Comparison of ENCODE assay signal across 9 cellular contexts in the genomic region with DNA sequence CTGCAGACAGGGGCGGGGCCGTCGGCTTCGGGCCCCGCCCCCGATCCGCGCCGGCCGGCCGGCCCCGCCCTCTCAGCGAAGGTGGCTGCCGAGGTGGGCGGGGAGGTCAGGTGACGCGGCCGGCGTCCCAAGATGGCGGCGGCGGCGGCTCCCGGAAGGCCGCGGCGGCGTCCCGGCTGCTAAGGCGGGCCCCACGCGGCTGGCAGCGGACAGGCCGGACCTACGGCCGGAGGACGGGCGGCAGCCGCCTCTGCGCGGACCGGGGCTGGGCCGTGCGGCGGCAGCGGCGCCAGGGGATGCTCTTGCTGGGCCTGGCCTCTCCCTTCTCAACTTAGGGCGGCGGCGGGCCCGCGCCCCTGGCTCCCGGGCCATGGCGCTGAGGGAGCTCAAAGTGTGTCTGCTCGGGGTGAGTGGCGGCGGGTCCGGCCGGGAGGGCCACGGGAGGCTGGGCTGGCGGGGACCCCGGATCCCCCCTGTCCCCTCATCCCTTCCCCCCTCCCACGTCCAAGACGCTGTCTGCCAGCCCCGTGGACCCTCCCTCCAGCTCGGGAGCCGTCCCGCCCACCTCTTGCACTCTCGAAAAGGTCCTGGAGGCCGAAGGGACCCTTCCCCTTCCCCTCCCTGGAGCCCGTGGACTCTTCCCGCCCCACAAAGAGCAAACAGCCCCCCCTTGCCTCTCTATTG. TPM values are rescaled to one million over a fixed set of nuclear protein-coding genes. Genes with fewer than 3 reads are reported as not detected.
DNase-seq lines count a peak whose midpoint lies in the region; ATAC-seq, FAIRE-seq and TF ChIP-seq lines count a peak whose summit lies in the region.
"Had no signal": no experiment of that assay in that cellular context is flagged by ENCODE, and none has a peak within 500 bp of the region (broad histone marks: within the 10 kb centered on the region; RNA-seq: fewer than 3 reads in every experiment).

A gene with protein sequence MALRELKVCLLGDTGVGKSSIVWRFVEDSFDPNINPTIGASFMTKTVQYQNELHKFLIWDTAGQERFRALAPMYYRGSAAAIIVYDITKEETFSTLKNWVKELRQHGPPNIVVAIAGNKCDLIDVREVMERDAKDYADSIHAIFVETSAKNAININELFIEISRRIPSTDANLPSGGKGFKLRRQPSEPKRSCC (plus strand): TSS at position 109 of the 684 bp plus-strand sequence. CDS start 262 bp downstream, at position 371.

- no peaks in the 10 kb centered on the region for H3K27me3 ChIP-seq in NT2/D1 (ENCODE audit: insufficient read depth, insufficient read length)

- no peak for TF ChIP-seq CTCF in epithelial cell of esophagus (IDR thresholded peaks at IDR 0.05; ENCODE audit: insufficient read depth, low read depth, low read length, missing control alignments)
- TF ChIP-seq CTCF in mucosa of descending colon (IDR thresholded peaks at IDR 0.05), result no peak

- H3K4me1 ChIP-seq in NT2/D1 (ENCODE audit: insufficient read depth, insufficient read length) (no peaks in the 10 kb centered on the region), mucosa of descending colon (ENCODE audit: low read depth) (peaks cover 25% of the 10 kb centered on the region)

- ATAC-seq in HG03439 (IDR thresholded peaks at IDR 0.05; ENCODE audit: unreplicated experiment), result peak; percentile 65
- peak; percentile 95 for ATAC-seq in mucosa of descending colon

- peak within 1 kb of the TSS; percentile 98 for H3K9ac ChIP-seq in NT2/D1 (ENCODE audit: insufficient read length, low read depth)

- no peak for FAIRE-seq in GM19239 (lab: Jason Lieb, UNC)
- FAIRE-seq: islet of Langerhans had no signal

- peaks cover 52% of the 10 kb centered on the region for H3K36me3 ChIP-seq in NT2/D1 (ENCODE audit: insufficient read depth, insufficient read length, low read length)
- no peaks in the 10 kb centered on the region for H3K36me3 ChIP-seq in mucosa of descending colon (ENCODE audit: low read depth)

- H3K4me3 ChIP-seq in NT2/D1 (ENCODE audit: insufficient read length, low read depth) (peak within 1 kb of the TSS; percentile 96), epithelial cell of esophagus (ENCODE audit: low read length) (peak within 1 kb of the TSS; percentile 91), mucosa of descending colon (peak within 1 kb of the TSS; percentile 92)

- intact Hi-C loops in mucosa of descending colon (cut with DNase I, micrococcal nuclease), result loop anchor here in 1 of 2 donors (5.0 kb wide), 1 partner anchor 143 kb away; no protein-coding TSS in a partner anchor

- H3K9me3 ChIP-seq in NT2/D1 (ENCODE audit: insufficient read depth, low read length) (no peaks in the 10 kb centered on the region), mucosa of descending colon (no peaks in the 10 kb centered on the region)

- peak in 13 of 14 donors; percentile 23 to 82 (median 51) for DNase-seq in C1 segment of cervical spinal cord (lab: John Stamatoyannopoulos, UW)
- DNase-seq in GM19239 (ENCODE audit: insufficient read length, low spot score), result peak; percentile 94
- peak; percentile 56 for DNase-seq in NT2/D1 (ENCODE audit: low read depth, low spot score)
- peak; percentile 75 for DNase-seq in activated T-cell treated with anti-CD3 and anti-CD28 coated beads for 1 hour (ENCODE audit: low read depth)
- DNase-seq in epithelial cell of esophagus (ENCODE audit: low read depth), result peak; percentile 88
- DNase-seq in mucosa of descending colon, result peak; percentile 81 to 87 (median 87)
- DNase-seq in stimulated activated CD8-positive, alpha-beta memory T cell treated with anti-CD3 and anti-CD28 coated beads, Interleukin-2, amount 100 ng/mL, for 48 hours (ENCODE audit: low read depth in 2 of 2), result peak; percentile 63 to 79

RNA-seq across cellular contexts. Expression of the gene that starts here (rescaled TPM):
- total RNA-seq in mucosa of descending colon, result 10 to 100 TPM; 20.2 to 27.3 (median 21.0) TPM

Comparison
In these comparisons a context has a peak if more than half of its experiments do, and no peak if none do; other contexts are left out.
1. Peak in every context shown above with its lines: DNase-seq, ATAC-seq and H3K4me3 ChIP-seq.